In genomic region chr4:187603093-187603395, GRCh38 we compare ENCODE assay signal across 18 cellular contexts.
A peak's percentile ranks its signal among the peaks of the same experiment; 100 is the strongest.
DNase-seq lines count a peak whose midpoint lies in the region; ATAC-seq and TF ChIP-seq lines count a peak whose summit lies in the region.
"Had no signal": no experiment of that assay in that cellular context is flagged by ENCODE, and none has a peak within 500 bp of the region (broad histone marks: within the 10 kb centered on the region; RNA-seq: fewer than 3 reads in every experiment).

No MANE protein-coding gene starts in this region.

- H3K4me3 ChIP-seq in GM23248 = peak overlapping the region; percentile 59
- no peak overlapping the region for H3K4me3 ChIP-seq in foreskin fibroblast (ENCODE audit: low read depth in 1 of 2, low read length in 2 of 2)
- H3K4me3 ChIP-seq in thoracic aorta = peak overlapping the region; percentile 56
- no peak overlapping the region for H3K4me3 ChIP-seq in CD8-positive, alpha-beta T cell (ENCODE audit: low read depth, low read length)
- H3K4me3 ChIP-seq: upper lobe of left lung had no signal

- peaks cover 10% of the 10 kb centered on the region for H3K9me3 Mint-ChIP-seq in CD8-positive, alpha-beta T cell
- peaks cover 0 to 7% of the 10 kb centered on the region in 2 donors for H3K9me3 Mint-ChIP-seq in stimulated activated naive CD8-positive, alpha-beta T cell treated with anti-CD3 and anti-CD28 coated beads, Interleukin-15, amount 100 ng/mL, for 72 hours

- POLR2A ChIA-PET in CD8-positive, alpha-beta T cell (lab: Charles Lee) = no interaction called here

- H3K27me3 Mint-ChIP-seq in CD8-positive, alpha-beta T cell (ENCODE audit: low read depth) = no peaks in the 10 kb centered on the region
- H3K27me3 Mint-ChIP-seq in stimulated activated naive CD8-positive, alpha-beta T cell treated with anti-CD3 and anti-CD28 coated beads, Interleukin-15, amount 100 ng/mL, for 72 hours = no peaks in the 10 kb centered on the region

- CTCF ChIA-PET in CD8-positive, alpha-beta T cell (lab: Charles Lee) = no interaction called here

- no peak overlapping the region for H3K9ac ChIP-seq in GM23248

- H3K27ac ChIP-seq in GM23248 (peak overlapping the region; percentile 65), thoracic aorta (peak overlapping the region in 1 of 2 donors; percentile 14)
- H3K27ac ChIP-seq in CD8-positive, alpha-beta T cell (ENCODE audit: low read depth, low read length) = no peak overlapping the region
- H3K27ac ChIP-seq: upper lobe of left lung had no signal

- H3F3A ChIP-seq in GM23248 (ENCODE audit: insufficient read depth) = peaks cover 33% of the 10 kb centered on the region; the same call in 1 of the 2 replicates

- WGBS in GM23248 (ENCODE audit: low coverage in 1 of 2, low lambda C conversion rate in 2 of 2, missing lambda C conversion rate in 2 of 2), 2 experiments = 3 to 7% methylated on average over 2 of the region's 2 CpGs

- H3K4me1 ChIP-seq in GM23248 (ENCODE audit: insufficient read depth) = peaks cover 39% of the 10 kb centered on the region
- peaks cover 4 to 25% of the 10 kb centered on the region in 2 donors for H3K4me1 ChIP-seq in thoracic aorta (ENCODE audit: control insufficient read depth in 1 of 2, low read depth in 2 of 2)
- no peaks in the 10 kb centered on the region for H3K4me1 ChIP-seq in CD8-positive, alpha-beta T cell (ENCODE audit: insufficient read depth, low read length)

- H4K20me1 ChIP-seq in GM23248 (ENCODE audit: insufficient read depth) = no peaks in the 10 kb centered on the region

- H3K4me2 ChIP-seq in GM23248 (ENCODE audit: unreplicated experiment) = peak overlapping the region; percentile 81

- ATAC-seq in thoracic aorta (ENCODE audit: insufficient number of reproducible peaks, low FRiP score, low read depth) (peak; percentile 29), HG03460 (IDR thresholded peaks at IDR 0.05; ENCODE audit: unreplicated experiment) (no peak)
- ATAC-seq in CD8-positive, alpha-beta T cell = no peak
- no peak for ATAC-seq in stimulated activated naive CD8-positive, alpha-beta T cell treated with anti-CD3 and anti-CD28 coated beads, Interleukin-15, amount 100 ng/mL, for 72 hours
- ATAC-seq: right cardiac atrium, WTC11 had no signal

- H3K27ac Mint-ChIP-seq in CD8-positive, alpha-beta T cell = no peak overlapping the region
- H3K27ac Mint-ChIP-seq in stimulated activated naive CD8-positive, alpha-beta T cell treated with anti-CD3 and anti-CD28 coated beads, Interleukin-15, amount 100 ng/mL, for 72 hours = no peak overlapping the region
- H3K27ac Mint-ChIP-seq: WTC11 had no signal

- in situ Hi-C loops in GM23248 (cut with MboI) = no loop called here

- intact Hi-C loops in CD8-positive, alpha-beta T cell (cut with DNase I, micrococcal nuclease) = no loop called here

- no peak overlapping the region for H3K4me3 Mint-ChIP-seq in CD8-positive, alpha-beta T cell
- H3K4me3 Mint-ChIP-seq in stimulated activated naive CD8-positive, alpha-beta T cell treated with anti-CD3 and anti-CD28 coated beads, Interleukin-15, amount 100 ng/mL, for 72 hours = no peak overlapping the region
- H3K4me3 Mint-ChIP-seq: neural crest cell, WTC11 had no signal

- no peaks in the 10 kb centered on the region for H3K27me3 ChIP-seq in GM23248 (replicated peaks; ENCODE audit: insufficient read depth)
- H3K27me3 ChIP-seq in thoracic aorta (replicated peaks; ENCODE audit: insufficient read depth) = no peaks in the 10 kb centered on the region
- H3K27me3 ChIP-seq in CD8-positive, alpha-beta T cell (ENCODE audit: insufficient read depth, low read length) = no peaks in the 10 kb centered on the region
- H3K27me3 ChIP-seq: upper lobe of left lung had no signal

- H3K9me3 ChIP-seq in GM23248 (ENCODE audit: low read depth) = no peaks in the 10 kb centered on the region
- no peaks in the 10 kb centered on the region for H3K9me3 ChIP-seq in thoracic aorta
- H3K9me3 ChIP-seq in CD8-positive, alpha-beta T cell (ENCODE audit: low read length) = no peaks in the 10 kb centered on the region
- H3K9me3 ChIP-seq: upper lobe of left lung had no signal

- H2AFZ ChIP-seq in GM23248 = peak overlapping the region; percentile 78

- H3K36me3 ChIP-seq in GM23248 (ENCODE audit: low read depth) = no peaks in the 10 kb centered on the region
- H3K36me3 ChIP-seq in thoracic aorta = no peaks in the 10 kb centered on the region
- H3K36me3 ChIP-seq in CD8-positive, alpha-beta T cell (ENCODE audit: insufficient read depth, low read length) = no peaks in the 10 kb centered on the region
- H3K36me3 ChIP-seq: upper lobe of left lung had no signal

- DNase-seq in GM23248 = peak; percentile 75
- DNase-seq in amniotic stem cell (lab: John Stamatoyannopoulos, UW) = peak; percentile 14
- DNase-seq in foreskin fibroblast = peak; percentile 60 to 67
- no peak for DNase-seq in thoracic aorta (ENCODE audit: low spot score)
- DNase-seq in SIG-M5 (lab: John Stamatoyannopoulos, UW) = no peak
- no peak for DNase-seq in CD8-positive, alpha-beta T cell
- no peak for DNase-seq in stimulated activated naive CD8-positive, alpha-beta T cell treated with anti-CD3 and anti-CD28 coated beads, Interleukin-15, amount 100 ng/mL, for 72 hours
- DNase-seq: activated naive CD4-positive, alpha-beta T cell; H7; hypothalamus; KG1; NCI-H146; right cardiac atrium; stimulated activated CD4-positive, alpha-beta T cell treated with anti-CD3 and anti-CD28 coated beads, Interleukin-4, amount 100 ng/mL, for 24 hours; upper lobe of left lung had no signal

- no peaks in the 10 kb centered on the region for H3K36me3 Mint-ChIP-seq in CD8-positive, alpha-beta T cell
- H3K36me3 Mint-ChIP-seq: WTC11 had no signal

- TF ChIP-seq CTCF in foreskin fibroblast (IDR thresholded peaks at IDR 0.05; ENCODE audit: low read depth, low read length) = no peak
- no peak for TF ChIP-seq CTCF in thoracic aorta (IDR thresholded peaks at IDR 0.05)
- no peak for TF ChIP-seq CTCF in CD8-positive, alpha-beta T cell (IDR thresholded peaks at IDR 0.05)

- H3K9me2 ChIP-seq in GM23248 (ENCODE audit: insufficient read depth) = no peaks in the 10 kb centered on the region

- H3K79me2 ChIP-seq in GM23248 (ENCODE audit: insufficient read depth) = no peaks in the 10 kb centered on the region

- H3K4me1 Mint-ChIP-seq in CD8-positive, alpha-beta T cell (ENCODE audit: low read depth) = no peaks in the 10 kb centered on the region
- no peaks in the 10 kb centered on the region for H3K4me1 Mint-ChIP-seq in stimulated activated naive CD8-positive, alpha-beta T cell treated with anti-CD3 and anti-CD28 coated beads, Interleukin-15, amount 100 ng/mL, for 72 hours

Comparison
In these comparisons a context has a peak if more than half of its experiments do, and no peak if none do; other contexts are left out.
1. DNase-seq: peak in GM23248 (single experiment), amniotic stem cell (single experiment) and foreskin fibroblast (2 of 2); none in thoracic aorta (single experiment), SIG-M5 (single experiment), CD8-positive, alpha-beta T cell (0 of 7) and stimulated activated naive CD8-positive, alpha-beta T cell treated with anti-CD3 and anti-CD28 coated beads, Interleukin-15, amount 100 ng/mL, for 72 hours (0 of 2).
2. H3K4me3 ChIP-seq: peak in GM23248 (single experiment) and thoracic aorta (single experiment); none in foreskin fibroblast (0 of 2) and CD8-positive, alpha-beta T cell (single experiment).